Comparison of ENCODE assay signal across 1 cellular context in the genomic region with DNA sequence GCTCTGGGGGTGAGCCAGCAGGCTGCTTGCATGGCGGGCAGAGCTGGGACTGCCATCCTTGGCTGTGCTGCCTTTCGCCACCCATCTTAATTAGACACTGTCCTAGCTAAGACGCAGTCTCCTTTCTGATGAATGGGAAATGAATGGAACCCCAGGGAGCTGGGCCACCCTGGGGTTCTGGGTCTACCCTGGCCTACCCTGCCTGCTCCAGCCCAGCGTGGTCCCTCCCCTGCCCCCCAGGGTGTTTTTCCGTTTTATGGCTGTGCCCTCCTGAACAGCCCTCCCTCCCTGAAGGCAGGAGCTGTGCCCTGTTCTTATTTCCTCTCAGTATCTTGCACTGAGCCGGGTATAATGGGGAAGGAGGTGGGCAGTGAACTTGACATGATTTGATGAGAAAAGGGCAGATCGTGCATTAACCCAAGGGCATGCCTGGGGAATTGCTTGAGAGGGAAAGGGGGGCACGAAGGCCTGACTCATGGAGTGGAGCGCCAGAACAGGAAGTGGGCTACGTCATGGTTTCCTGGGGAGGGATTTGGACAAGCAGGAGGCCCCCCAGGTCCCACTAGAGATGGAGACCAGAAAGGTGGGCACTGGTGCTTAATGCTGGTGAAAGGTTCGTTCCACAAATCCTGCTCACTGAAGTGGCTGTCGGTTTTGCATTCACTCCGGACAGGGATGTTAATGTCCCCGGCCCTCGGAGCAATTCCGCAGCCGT.
TF ChIP-seq lines count a peak whose summit lies in the region.

No MANE protein-coding gene starts in this region.

TF ChIP-seq in SK-N-SH, 30 proteins besides CTCF, POLR2A, EP300 and RAD21 (continued from another document):
- TF ChIP-seq, protein P1, sequence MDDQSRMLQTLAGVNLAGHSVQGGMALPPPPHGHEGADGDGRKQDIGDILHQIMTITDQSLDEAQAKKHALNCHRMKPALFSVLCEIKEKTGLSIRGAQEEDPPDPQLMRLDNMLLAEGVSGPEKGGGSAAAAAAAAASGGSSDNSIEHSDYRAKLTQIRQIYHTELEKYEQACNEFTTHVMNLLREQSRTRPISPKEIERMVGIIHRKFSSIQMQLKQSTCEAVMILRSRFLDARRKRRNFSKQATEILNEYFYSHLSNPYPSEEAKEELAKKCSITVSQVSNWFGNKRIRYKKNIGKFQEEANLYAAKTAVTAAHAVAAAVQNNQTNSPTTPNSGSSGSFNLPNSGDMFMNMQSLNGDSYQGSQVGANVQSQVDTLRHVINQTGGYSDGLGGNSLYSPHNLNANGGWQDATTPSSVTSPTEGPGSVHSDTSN (IDR thresholded peaks at IDR 0.05) = no peak
- TF ChIP-seq, protein P2, sequence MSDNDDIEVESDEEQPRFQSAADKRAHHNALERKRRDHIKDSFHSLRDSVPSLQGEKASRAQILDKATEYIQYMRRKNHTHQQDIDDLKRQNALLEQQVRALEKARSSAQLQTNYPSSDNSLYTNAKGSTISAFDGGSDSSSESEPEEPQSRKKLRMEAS (IDR thresholded peaks at IDR 0.05; ENCODE audit: low read depth) = no peak
- TF ChIP-seq TCF12 (IDR thresholded peaks at IDR 0.05) (0 out of 2 replicates have a peak, but pooled peaks have one; percentile 30), EZH2phosphoT487 (IDR thresholded peaks at IDR 0.05; ENCODE audit: borderline replicate concordance, low read depth) (no peak)
